20 cellular contexts compared by ENCODE assay signal in the genomic region with DNA sequence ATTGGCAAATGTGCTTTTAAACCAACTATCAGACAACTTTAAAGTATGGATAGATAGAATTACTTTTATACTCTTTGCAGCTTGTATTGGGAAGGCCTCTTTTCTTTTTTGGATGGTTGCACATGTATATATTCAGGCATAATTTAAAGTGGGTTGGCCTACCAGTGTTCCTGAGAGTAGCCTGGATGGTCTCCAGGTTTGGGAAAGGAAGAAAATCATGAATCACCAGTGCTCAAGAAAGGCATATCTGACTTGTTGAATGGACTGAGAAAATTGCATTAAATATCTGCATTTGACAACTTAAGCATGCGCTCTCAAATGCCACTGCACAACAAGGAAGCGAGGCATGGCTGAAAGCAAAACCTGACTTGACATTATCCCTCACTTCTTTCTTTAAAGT.
DNase-seq lines count a peak whose midpoint lies in the region; ATAC-seq and TF ChIP-seq lines count a peak whose summit lies in the region.
"Had no signal": no experiment of that assay in that cellular context is flagged by ENCODE, and none has a peak within 500 bp of the region (broad histone marks: within the 10 kb centered on the region; RNA-seq: fewer than 3 reads in every experiment).

No MANE protein-coding gene starts in this region.

- ATAC-seq in left lung (peak; percentile 36), foreskin keratinocyte (no peak)
- ATAC-seq: A549, GM12878 had no signal

- no peak for TF ChIP-seq CTCF in MCF 10A (IDR thresholded peaks at IDR 0.05; ENCODE audit: unreplicated experiment)
- no peak for TF ChIP-seq CTCF in breast epithelium (IDR thresholded peaks at IDR 0.05)
- TF ChIP-seq CTCF in cardiac fibroblast (IDR thresholded peaks at IDR 0.05; ENCODE audit: low read depth, low read length), result no peak
- TF ChIP-seq CTCF in left lung (IDR thresholded peaks at IDR 0.05), result no peak
- TF ChIP-seq CTCF in foreskin keratinocyte (conservative IDR thresholded peaks at IDR 0.05), result no peak

- intact Hi-C loops in MCF 10A (cut with micrococcal nuclease), result no loop called here
- intact Hi-C loops in breast epithelium (cut with DNase I; ENCODE audit: low total_unique reads), result no loop called here
- intact Hi-C loops in left lung (cut with DNase I), result no loop called here

- H3K9me3 ChIP-seq in breast epithelium, result no peaks in the 10 kb centered on the region
- H3K9me3 ChIP-seq in left lung, result no peaks in the 10 kb centered on the region
- H3K9me3 ChIP-seq: A549, HAP-1 had no signal

- no peak for TF ChIP-seq POLR2A in breast epithelium (IDR thresholded peaks at IDR 0.05)

- no peak overlapping the region for H3K27ac Mint-ChIP-seq in MCF 10A (ENCODE audit: low read depth, unreplicated experiment)
- H3K27ac Mint-ChIP-seq: CD4-positive, alpha-beta memory T cell; HFFc6 had no signal

- H3K4me3 ChIP-seq in breast epithelium (no peak overlapping the region), cardiac fibroblast (replicated peaks in 1 of 2; ENCODE audit: low read depth in 2 of 2, low read length in 2 of 2) (no peak overlapping the region), left lung (no peak overlapping the region)
- H3K4me3 ChIP-seq: A549, GM12878, HAP-1 had no signal

- H3K4me1 Mint-ChIP-seq in MCF 10A (ENCODE audit: insufficient read depth, unreplicated experiment), result no peaks in the 10 kb centered on the region
- H3K4me1 Mint-ChIP-seq: CD4-positive, alpha-beta memory T cell had no signal

- POLR2A ChIA-PET in MCF 10A (lab: Yijun Ruan, JAX), result no interaction called here

- DNase-seq in MCF 10A (ENCODE audit: unreplicated experiment) (peak; percentile 24), breast epithelium (ENCODE audit: low spot score in 2 of 2) (no peak), cardiac fibroblast (ENCODE audit: low read depth in 2 of 2) (peak; percentile 27 to 62), left lung (no peak), superior temporal gyrus (ENCODE audit: extremely low spot score) (peak; percentile 38), foreskin keratinocyte (no peak)
- no peak for DNase-seq in activated CD4-positive, alpha-beta T cell treated with anti-CD3 and anti-CD28 coated beads for 4 hours
- DNase-seq: 8988T; C1 segment of cervical spinal cord; Calu3; CD4-positive, alpha-beta memory T cell; COR-L47; DMS53; EL; GDM1; GOT3; HFFc6 had no signal

- H3K36me3 Mint-ChIP-seq in MCF 10A (ENCODE audit: insufficient read depth, unreplicated experiment), result no peaks in the 10 kb centered on the region
- H3K36me3 Mint-ChIP-seq: CD4-positive, alpha-beta memory T cell had no signal

- H3K27me3 ChIP-seq in breast epithelium (no peaks in the 10 kb centered on the region), left lung (no peaks in the 10 kb centered on the region), foreskin keratinocyte (no peaks in the 10 kb centered on the region)

- H3K4me1 ChIP-seq in breast epithelium (no peaks in the 10 kb centered on the region), left lung (no peaks in the 10 kb centered on the region), foreskin keratinocyte (no peaks in the 10 kb centered on the region)
- H3K4me1 ChIP-seq: A549, HAP-1 had no signal

- no TSS peak for BruUV-seq in MCF 10A (replicated peaks; lab: Mats Ljungman, UMichigan)

- CTCF ChIA-PET in MCF 10A (lab: Yijun Ruan, JAX), result interaction anchor here (1.3 to 2.0 kb wide), 2 partner anchors 10 to 601 kb away, joined by 3 to 7 read pairs; no protein-coding TSS in a partner anchor

- H3K27me3 Mint-ChIP-seq in MCF 10A (ENCODE audit: insufficient read depth, unreplicated experiment), result peaks cover 82% of the 10 kb centered on the region

- H3K36me3 ChIP-seq in breast epithelium (no peaks in the 10 kb centered on the region), left lung (no peaks in the 10 kb centered on the region)
- H3K36me3 ChIP-seq: HAP-1 had no signal

- no peak overlapping the region for H3K27ac ChIP-seq in breast epithelium
- no peak overlapping the region for H3K27ac ChIP-seq in left lung
- no peak overlapping the region for H3K27ac ChIP-seq in foreskin keratinocyte
- H3K27ac ChIP-seq: A549 had no signal

- no peak overlapping the region for H3K4me3 Mint-ChIP-seq in MCF 10A (ENCODE audit: unreplicated experiment)
- H3K4me3 Mint-ChIP-seq: CD4-positive, alpha-beta memory T cell; HFFc6 had no signal

- no peaks in the 10 kb centered on the region for H3K9me3 Mint-ChIP-seq in MCF 10A (ENCODE audit: unreplicated experiment)
- H3K9me3 Mint-ChIP-seq: HFFc6 had no signal

Comparison
In these comparisons a context has a peak if more than half of its experiments do, and no peak if none do; other contexts are left out.
1. DNase-seq: peak in MCF 10A (single experiment), cardiac fibroblast (2 of 2) and superior temporal gyrus (single experiment); none in breast epithelium (0 of 2), left lung (0 of 2), activated CD4-positive, alpha-beta T cell treated with anti-CD3 and anti-CD28 coated beads for 4 hours (0 of 2) and foreskin keratinocyte (0 of 2).